4 cellular contexts compared by ENCODE assay signal in the genomic region with DNA sequence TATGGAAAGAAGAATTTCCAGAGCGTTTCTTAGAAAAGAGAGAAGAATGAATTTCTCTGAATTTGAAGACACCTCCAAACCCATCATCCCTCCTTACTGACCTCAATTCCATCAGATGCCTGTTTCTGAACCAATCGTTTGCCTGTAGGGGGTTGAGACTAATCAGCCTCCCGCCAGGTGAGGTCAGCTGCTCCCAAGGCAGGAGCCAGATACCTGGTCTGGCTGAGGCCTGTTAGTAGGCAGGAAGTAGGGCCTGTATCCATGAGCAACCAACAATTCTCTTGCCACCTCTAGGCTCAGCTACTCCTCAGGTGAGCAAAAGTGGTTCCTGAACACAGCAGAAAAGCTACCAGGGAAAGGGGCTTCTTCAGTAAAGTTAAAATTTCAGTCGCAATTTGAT. TPM values are rescaled to one million over a fixed set of nuclear protein-coding genes. Genes with fewer than 3 reads are reported as not detected.
"Had no signal": no experiment of that assay in that cellular context is flagged by ENCODE, and none has a peak within 500 bp of the region (broad histone marks: within the 10 kb centered on the region; RNA-seq: fewer than 3 reads in every experiment).

No MANE protein-coding gene starts in this region.

- ATAC-seq: GM12878 had no signal

- DNase-seq: GDM1, GF-D8 had no signal

- H3K4me3 ChIP-seq: GM12878 had no signal

RNA-seq across cellular contexts. Expression of gene HTR5A, which starts 50.3 kb away (rescaled TPM):
- total RNA-seq: G401, GM12878 had no signal
- polyA plus RNA-seq: GM12878 had no signal
